Comparison of ENCODE assay signal across 7 cellular contexts in genomic region chr3:49703443-49703927, GRCh38. TPM values are rescaled to one million over a fixed set of nuclear protein-coding genes. Genes with fewer than 3 reads are reported as not detected.
DNase-seq lines count a peak whose midpoint lies in the region; ATAC-seq and TF ChIP-seq lines count a peak whose summit lies in the region.

No MANE protein-coding gene starts in this region.

- peaks cover 36% of the 10 kb centered on the region for H3K36me3 ChIP-seq in effector memory CD4-positive, alpha-beta T cell (ENCODE audit: control insufficient read depth, insufficient read depth, low read length)
- H3K36me3 ChIP-seq in mucosa of descending colon (ENCODE audit: low read depth), result peaks cover 5% of the 10 kb centered on the region

- H3K27ac ChIP-seq in effector memory CD4-positive, alpha-beta T cell (ENCODE audit: insufficient read depth, low read length, poor library complexity, severe bottlenecking), result no peak overlapping the region

- H3K4me1 ChIP-seq in effector memory CD4-positive, alpha-beta T cell (ENCODE audit: control insufficient read depth, insufficient read depth, low read length, poor library complexity, severe bottlenecking), result no peaks in the 10 kb centered on the region
- no peaks in the 10 kb centered on the region for H3K4me1 ChIP-seq in mucosa of descending colon (ENCODE audit: low read depth)

- DNase-seq in GM10266 (ENCODE audit: extremely low spot score), result peak; percentile 92
- peak; percentile 60 for DNase-seq in NCI-H460 (ENCODE audit: extremely low read depth, low read depth)
- peak; percentile 65 to 71 for DNase-seq in activated CD4-positive, alpha-beta T cell treated with anti-CD3 and anti-CD28 coated beads, Interleukin-2, amount 50 U/mL, for 48 hours
- DNase-seq in effector memory CD4-positive, alpha-beta T cell, result peak; percentile 34 to 48 (median 35)
- peak in 2 of 3 donors; percentile 70 to 76 for DNase-seq in mucosa of descending colon
- peak; percentile 31 for DNase-seq in stromal cell of bone marrow (ENCODE audit: low read depth)

- intact Hi-C loops in mucosa of descending colon (cut with DNase I, micrococcal nuclease), result no loop called here

- no peaks in the 10 kb centered on the region for H3K27me3 ChIP-seq in effector memory CD4-positive, alpha-beta T cell (replicated peaks; ENCODE audit: control insufficient read depth, insufficient read depth, low read length, poor library complexity, severe bottlenecking)

- H3K9me3 ChIP-seq in effector memory CD4-positive, alpha-beta T cell (ENCODE audit: control insufficient read depth, low read length), result no peaks in the 10 kb centered on the region
- no peaks in the 10 kb centered on the region for H3K9me3 ChIP-seq in mucosa of descending colon

- ATAC-seq in HG02642 (IDR thresholded peaks at IDR 0.05; ENCODE audit: poor library complexity, unreplicated experiment) (peak; percentile 69), mucosa of descending colon (peak; percentile 89)

- TF ChIP-seq CTCF in GM10266 (IDR thresholded peaks at IDR 0.05; ENCODE audit: control insufficient read depth, insufficient read depth, low read depth, missing control alignments), result peak; percentile 91
- TF ChIP-seq CTCF in mucosa of descending colon (IDR thresholded peaks at IDR 0.05), result peak; percentile 76

- H3K4me3 ChIP-seq in effector memory CD4-positive, alpha-beta T cell (ENCODE audit: insufficient read depth, low read depth, low read length, poor library complexity, severe bottlenecking), result no peak overlapping the region
- H3K4me3 ChIP-seq in mucosa of descending colon, result no peak overlapping the region

RNA-seq across cellular contexts. Expression of gene RNF123, which starts 14.1 kb away (rescaled TPM):
- total RNA-seq in NCI-H460 (2014; rRNA removed; shearing (Covaris generic)), result 18.2 and 18.6 TPM in 2 replicates
- 47.4 and 58.6 TPM in 2 replicates for polyA plus RNA-seq in NCI-H460 (2014; cell fraction: nucleus; rRNA removed)
- 10 to 100 TPM; 45.5 to 58.1 (median 51.0) TPM for total RNA-seq in mucosa of descending colon

RNA-seq across cellular contexts. Expression of gene MST1, which starts 14.2 kb away (rescaled TPM):
- 3.2 and 4.0 TPM in 2 replicates for total RNA-seq in NCI-H460 (2014; rRNA removed; shearing (Covaris generic))
- polyA plus RNA-seq in NCI-H460 (2014; cell fraction: nucleus; rRNA removed), result 24.1 and 34.8 TPM in 2 replicates
- total RNA-seq in mucosa of descending colon, result 10 to 100 TPM; 16.8 to 55.9 (median 18.8) TPM

RNA-seq across cellular contexts. Expression of gene AMIGO3, which starts 16.0 kb away (rescaled TPM):
- total RNA-seq in NCI-H460 (2014; rRNA removed; shearing (Covaris generic)), result not detected in 2 replicates
- polyA plus RNA-seq in NCI-H460 (2014; cell fraction: nucleus; rRNA removed), result 2.0 and 2.1 TPM in 2 replicates
- total RNA-seq in mucosa of descending colon, result not detected

RNA-seq across cellular contexts. Expression of gene GMPPB, which starts 20.3 kb away (rescaled TPM):
- 7.8 and 8.7 TPM in 2 replicates for total RNA-seq in NCI-H460 (2014; rRNA removed; shearing (Covaris generic))
- 25.4 and 37.7 TPM in 2 replicates for polyA plus RNA-seq in NCI-H460 (2014; cell fraction: nucleus; rRNA removed)
- 10 to 100 TPM; 36.0 to 60.5 (median 47.4) TPM for total RNA-seq in mucosa of descending colon

RNA-seq across cellular contexts. Expression of gene APEH, which starts 29.3 kb away (rescaled TPM):
- total RNA-seq in NCI-H460 (2014; rRNA removed; shearing (Covaris generic)), result 72.8 and 89.8 TPM in 2 replicates
- 143 and 209 TPM in 2 replicates for polyA plus RNA-seq in NCI-H460 (2014; cell fraction: nucleus; rRNA removed)
- total RNA-seq in mucosa of descending colon, result 100 to 1,000 TPM; 110 to 176 (median 142) TPM

Comparison
In these comparisons a context has a peak if more than half of its experiments do, and no peak if none do; other contexts are left out.
1. DNase-seq: peak in every context shown above with its lines; median percentile 92 in GM10266; 73 in mucosa of descending colon; 68 in activated CD4-positive, alpha-beta T cell treated with anti-CD3 and anti-CD28 coated beads, Interleukin-2, amount 50 U/mL, for 48 hours; 60 in NCI-H460; 35 in effector memory CD4-positive, alpha-beta T cell; 31 in stromal cell of bone marrow.